In the genomic region with DNA sequence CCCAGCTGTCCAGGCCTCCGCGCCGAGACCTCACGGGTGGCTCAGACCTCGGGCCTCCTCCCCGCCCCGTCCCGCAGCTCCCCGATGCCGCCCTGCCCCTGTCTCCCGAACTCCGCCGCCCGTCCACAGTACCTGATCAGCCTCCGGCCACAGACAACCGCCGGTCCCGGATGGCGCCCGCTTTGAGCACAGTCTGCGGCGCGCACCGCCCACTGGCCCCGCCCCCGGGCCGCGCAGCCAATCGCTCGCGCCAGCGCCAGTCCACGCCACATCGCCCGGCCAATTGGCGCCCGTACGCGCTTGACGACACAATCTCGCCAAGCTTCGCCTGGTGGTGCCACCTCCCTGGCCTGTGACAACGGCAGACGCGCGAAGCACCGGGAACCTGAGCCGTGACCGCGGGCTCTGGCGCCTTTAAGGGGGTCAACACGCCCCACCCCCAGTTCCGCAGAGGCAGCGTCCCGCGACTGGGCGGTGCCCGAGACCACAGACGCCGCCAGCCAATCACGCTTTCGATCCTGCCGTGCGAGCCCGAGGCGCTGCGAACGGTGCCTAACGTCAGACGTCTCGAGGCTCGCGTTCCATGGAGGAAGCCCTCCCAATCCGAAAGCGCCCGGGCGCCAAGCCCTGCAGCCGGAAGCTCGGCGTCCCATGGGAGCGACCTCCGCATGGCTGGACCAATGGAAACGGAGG, we compare ENCODE assay signal across 1 cellular context.
TF ChIP-seq lines count a peak whose summit lies in the region.

Gene IDI1 (minus strand): TSS at position 388 of the 693 bp plus-strand sequence. CDS start 116 bp downstream, at position 272.

TF ChIP-seq in HCT116, 20 proteins besides CTCF, POLR2A, EP300 and RAD21 (continued from another document):
- TF ChIP-seq YY1 (IDR thresholded peaks at IDR 0.05; ENCODE audit: extremely low read depth, insufficient replicate concordance, low read depth, low read length), result no peak
- TF ChIP-seq FOSL1 (IDR thresholded peaks at IDR 0.05; ENCODE audit: low read depth), result no peak
- no peak for TF ChIP-seq CEBPB (IDR thresholded peaks at IDR 0.05; ENCODE audit: low read depth)
- no peak for TF ChIP-seq CBX3 (IDR thresholded peaks at IDR 0.05; ENCODE audit: low read depth)
- TF ChIP-seq ELF1 (IDR thresholded peaks at IDR 0.05; ENCODE audit: borderline replicate concordance, low read depth), result no peak
- peak; percentile 83 for TF ChIP-seq MAX (IDR thresholded peaks at IDR 0.05)
- peak; percentile 83 for TF ChIP-seq POLR2AphosphoS5 (IDR thresholded peaks at IDR 0.05; ENCODE audit: low read depth, low read length)
- TF ChIP-seq SRF (IDR thresholded peaks at IDR 0.05; ENCODE audit: low read depth), result no peak; the same call in 1 of the 2 replicates
- TF ChIP-seq TCF7L2 (IDR thresholded peaks at IDR 0.05; ENCODE audit: borderline replicate concordance, extremely low read depth, insufficient read depth, insufficient read length), result peak; percentile 96
- TF ChIP-seq ZNF274 (IDR thresholded peaks at IDR 0.05; ENCODE audit: low read depth, low read length), result no peak
